Comparison of ENCODE assay signal across 8 cellular contexts in genomic region chr4:81844717-81845116, GRCh38.
DNase-seq lines count a peak whose midpoint lies in the region; ATAC-seq and TF ChIP-seq lines count a peak whose summit lies in the region.

No MANE protein-coding gene starts in this region.

- no peaks in the 10 kb centered on the region for H3K36me3 ChIP-seq in endodermal cell (ENCODE audit: control insufficient read depth, insufficient read depth, low read length)
- no peaks in the 10 kb centered on the region for H3K36me3 ChIP-seq in mesenchymal stem cell (ENCODE audit: control insufficient read depth in 1 of 2, insufficient read depth in 2 of 2, low read depth in 1 of 2, low read length in 2 of 2)

- H3K36me3 Mint-ChIP-seq in CD4-positive, alpha-beta T cell (ENCODE audit: low read depth): no peaks in the 10 kb centered on the region
- no peaks in the 10 kb centered on the region for H3K36me3 Mint-ChIP-seq in activated CD4-positive, alpha-beta memory T cell treated with anti-CD3 and anti-CD28 coated beads, Interleukin-2, amount 10 ng/mL, durations not matched to agents 7 days and 5 days (ENCODE audit: low read depth)
- H3K36me3 Mint-ChIP-seq in endodermal cell (ENCODE audit: low read depth): no peaks in the 10 kb centered on the region

- H2BK15ac ChIP-seq in mesenchymal stem cell (ENCODE audit: low read depth, poor library complexity, severe bottlenecking): no peak overlapping the region

- H3K9me3 Mint-ChIP-seq in CD4-positive, alpha-beta T cell: no peaks in the 10 kb centered on the region
- no peaks in the 10 kb centered on the region for H3K9me3 Mint-ChIP-seq in activated CD4-positive, alpha-beta memory T cell treated with anti-CD3 and anti-CD28 coated beads, Interleukin-2, amount 10 ng/mL, durations not matched to agents 7 days and 5 days
- H3K9me3 Mint-ChIP-seq in endodermal cell: peaks cover 4% of the 10 kb centered on the region

- H3K23ac ChIP-seq in mesenchymal stem cell (ENCODE audit: low read length in 2 of 2): no peak overlapping the region

- H3K9ac ChIP-seq in endodermal cell (ENCODE audit: extremely low read depth, low read length, poor library complexity, severe bottlenecking) (peak overlapping the region; percentile 31), mesenchymal stem cell (ENCODE audit: low read length) (no peak overlapping the region)

- H2BK120ac ChIP-seq in mesenchymal stem cell (ENCODE audit: low read depth, low read length): no peak overlapping the region

- H2AK5ac ChIP-seq in mesenchymal stem cell (ENCODE audit: low read length, severe bottlenecking): no peak overlapping the region

- H3K4me1 ChIP-seq in endodermal cell (ENCODE audit: control insufficient read depth, insufficient read depth, low read length) (peaks cover 3% of the 10 kb centered on the region), mesenchymal stem cell (ENCODE audit: control insufficient read depth, insufficient read depth, low read depth, low read length) (peaks cover 2% of the 10 kb centered on the region)

- intact Hi-C loops in CD4-positive, alpha-beta T cell (cut with DNase I, micrococcal nuclease): loop anchor here (1.0 to 5.0 kb wide), 5 partner anchors 339 to 439 kb away; no protein-coding TSS in a partner anchor

- peak; percentile 95 for ATAC-seq in CD4-positive, alpha-beta T cell (ENCODE audit: poor library complexity)
- ATAC-seq in GM19395 (IDR thresholded peaks at IDR 0.05; ENCODE audit: unreplicated experiment) (peak; percentile 89), HG03575 (IDR thresholded peaks at IDR 0.05; ENCODE audit: extremely low read depth, insufficient number of reproducible peaks, low FRiP score, unreplicated experiment) (peak; percentile 69)

- H3K27ac ChIP-seq in CD4-positive, alpha-beta T cell (ENCODE audit: low read depth, low read length): no peak overlapping the region
- H3K27ac ChIP-seq in endodermal cell (ENCODE audit: low read depth, low read length) (peak overlapping the region; percentile 46), mesenchymal stem cell (ENCODE audit: low read length, poor library complexity, severe bottlenecking) (no peak overlapping the region)

- H3K18ac ChIP-seq in mesenchymal stem cell (ENCODE audit: low read depth in 1 of 2, low read length in 2 of 2): no peak overlapping the region

- H3K27ac Mint-ChIP-seq in CD4-positive, alpha-beta T cell: no peak overlapping the region
- no peak overlapping the region for H3K27ac Mint-ChIP-seq in activated CD4-positive, alpha-beta memory T cell treated with anti-CD3 and anti-CD28 coated beads, Interleukin-2, amount 10 ng/mL, durations not matched to agents 7 days and 5 days
- H3K27ac Mint-ChIP-seq in endodermal cell: peak overlapping the region; percentile 91

- H3K79me1 ChIP-seq in mesenchymal stem cell (replicated peaks; ENCODE audit: low read length, poor library complexity, severe bottlenecking): no peaks in the 10 kb centered on the region

- H3K27me3 ChIP-seq in CD4-positive, alpha-beta T cell (ENCODE audit: control insufficient read depth, insufficient read depth, low read length): no peaks in the 10 kb centered on the region
- H3K27me3 ChIP-seq in endodermal cell (ENCODE audit: control insufficient read depth, insufficient read depth, low read length, poor library complexity, severe bottlenecking) (no peaks in the 10 kb centered on the region), mesenchymal stem cell (ENCODE audit: control insufficient read depth in 1 of 2, insufficient read depth in 1 of 2, low read length in 2 of 2) (peaks cover 0 to 13% of the 10 kb centered on the region in 2 experiments)

- no peaks in the 10 kb centered on the region for H3K9me3 ChIP-seq in CD4-positive, alpha-beta T cell (ENCODE audit: control insufficient read depth, low read length)
- peaks cover 8% of the 10 kb centered on the region for H3K9me3 ChIP-seq in endodermal cell (ENCODE audit: control insufficient read depth, low read length)
- no peaks in the 10 kb centered on the region for H3K9me3 ChIP-seq in mesenchymal stem cell (ENCODE audit: control insufficient read depth, low read length)

- POLR2A ChIA-PET in CD4-positive, alpha-beta T cell (lab: Charles Lee): interaction anchor here (1.0 to 2.1 kb wide), 3 partner anchors 373 to 378 kb away, joined by 6 to 21 read pairs (median 6); partner anchors contain the start of gene RASGEF1B
- POLR2A ChIA-PET in activated CD4-positive, alpha-beta memory T cell treated with anti-CD3 and anti-CD28 coated beads, Interleukin-2, amount 10 ng/mL, durations not matched to agents 7 days and 5 days (lab: Charles Lee): interaction anchor here (1.1 kb wide), 1 partner anchor 374 kb away, joined by 4 read pairs; no protein-coding TSS in a partner anchor

- DNase-seq in CD4-positive, alpha-beta T cell: peak; percentile 38 to 67 (median 54)
- DNase-seq in NCI-H69 (lab: John Stamatoyannopoulos, UW) (peak; percentile 80), endodermal cell (peak; percentile 92), mesenchymal stem cell (peak; percentile 65)
- peak; percentile 73 for DNase-seq in activated CD4-positive, alpha-beta memory T cell treated with anti-CD3 and anti-CD28 coated beads, Interleukin-2, amount 10 ng/mL, durations not matched to agents 7 days and 5 days
- DNase-seq in stimulated activated CD8-positive, alpha-beta memory T cell treated with anti-CD3 and anti-CD28 coated beads, Interleukin-2, amount 100 ng/mL, for 1 hour (ENCODE audit: low read depth in 2 of 2): peak; percentile 43 to 49

- no peak overlapping the region for H2BK12ac ChIP-seq in mesenchymal stem cell (ENCODE audit: low read length in 2 of 2)

- no peak overlapping the region for H2BK5ac ChIP-seq in mesenchymal stem cell (ENCODE audit: low read depth, low read length, poor library complexity, severe bottlenecking)

- no peak overlapping the region for H3K4ac ChIP-seq in mesenchymal stem cell (ENCODE audit: low read depth in 1 of 2, low read length in 2 of 2)

- peak; percentile 77 for TF ChIP-seq CTCF in CD4-positive, alpha-beta T cell (IDR thresholded peaks at IDR 0.05)
- peak; percentile 91 for TF ChIP-seq CTCF in endodermal cell (conservative IDR thresholded peaks at IDR 0.05)

- CTCF ChIA-PET in CD4-positive, alpha-beta T cell (lab: Charles Lee): interaction anchor here (0.7 to 1.6 kb wide), 12 partner anchors 297 to 515 kb away, joined by 3 to 17 read pairs (median 4); no protein-coding TSS in a partner anchor
- CTCF ChIA-PET in activated CD4-positive, alpha-beta memory T cell treated with anti-CD3 and anti-CD28 coated beads, Interleukin-2, amount 10 ng/mL, durations not matched to agents 7 days and 5 days (lab: Charles Lee): interaction anchor here (0.9 to 6.1 kb wide), 9 partner anchors 158 to 440 kb away, joined by 3 to 66 read pairs (median 4); partner anchors contain the start of gene RASGEF1B

- peak overlapping the region; percentile 26 for H3K4me3 ChIP-seq in endodermal cell (ENCODE audit: low read length)
- H3K4me3 ChIP-seq in mesenchymal stem cell (ENCODE audit: insufficient read depth in 1 of 2, low read depth in 1 of 2, low read length in 2 of 2): no peak overlapping the region

- H3K14ac ChIP-seq in mesenchymal stem cell (ENCODE audit: low read length in 2 of 2): no peak overlapping the region

- H4K8ac ChIP-seq in mesenchymal stem cell (ENCODE audit: low read length): no peak overlapping the region

- H3K4me2 ChIP-seq in mesenchymal stem cell (ENCODE audit: low read length, poor library complexity, severe bottlenecking): no peak overlapping the region

- WGBS in endodermal cell (ENCODE audit: insufficient coverage in 1 of 2, insufficient read length in 1 of 2), 2 experiments: 6% methylated on average over 3 of the region's 3 CpGs; no CpG with 5 or more reads in 1 of the 2 experiments
- WGBS in mesenchymal stem cell: no CpG with 5 or more reads among the region's 3 CpGs

- H4K91ac ChIP-seq in mesenchymal stem cell (ENCODE audit: low read length): no peak overlapping the region

- no peaks in the 10 kb centered on the region for H3K27me3 Mint-ChIP-seq in CD4-positive, alpha-beta T cell
- no peaks in the 10 kb centered on the region for H3K27me3 Mint-ChIP-seq in activated CD4-positive, alpha-beta memory T cell treated with anti-CD3 and anti-CD28 coated beads, Interleukin-2, amount 10 ng/mL, durations not matched to agents 7 days and 5 days
- H3K27me3 Mint-ChIP-seq in endodermal cell (ENCODE audit: insufficient read depth): peaks cover 8% of the 10 kb centered on the region

- no peak overlapping the region for H3K4me3 Mint-ChIP-seq in CD4-positive, alpha-beta T cell
- H3K4me3 Mint-ChIP-seq in activated CD4-positive, alpha-beta memory T cell treated with anti-CD3 and anti-CD28 coated beads, Interleukin-2, amount 10 ng/mL, durations not matched to agents 7 days and 5 days: no peak overlapping the region
- no peak overlapping the region for H3K4me3 Mint-ChIP-seq in endodermal cell

- no peaks in the 10 kb centered on the region for H3K4me1 Mint-ChIP-seq in CD4-positive, alpha-beta T cell (ENCODE audit: low read depth)
- no peaks in the 10 kb centered on the region for H3K4me1 Mint-ChIP-seq in activated CD4-positive, alpha-beta memory T cell treated with anti-CD3 and anti-CD28 coated beads, Interleukin-2, amount 10 ng/mL, durations not matched to agents 7 days and 5 days
- peaks cover 15% of the 10 kb centered on the region for H3K4me1 Mint-ChIP-seq in endodermal cell

- H2AFZ ChIP-seq in mesenchymal stem cell (ENCODE audit: low read depth, low read length): no peak overlapping the region
